8 cellular contexts compared by ENCODE assay signal in genomic region chr4:24988776-24989175, GRCh38. TPM values are rescaled to one million over a fixed set of nuclear protein-coding genes. Genes with fewer than 3 reads are reported as not detected.
DNase-seq lines count a peak whose midpoint lies in the region; ATAC-seq and TF ChIP-seq lines count a peak whose summit lies in the region.

No MANE protein-coding gene starts in this region.

- intact Hi-C loops in heart left ventricle (cut with DNase I), result loop anchor here in 4 of 10 donors (5.0 to 10.0 kb wide), 5 partner anchors 54 to 504 kb away; partner anchors contain the start of gene DHX15 (in 1 of the 4)

- peak; percentile 30 for DNase-seq in H4 (ENCODE audit: low spot score)
- peak; percentile 85 for DNase-seq in SK-MEL-5 (ENCODE audit: low read depth, low spot score)
- DNase-seq in heart left ventricle, result no peak
- no peak for DNase-seq in effector memory CD4-positive, alpha-beta T cell

- peak in 3 of 4 donors; percentile 35 to 68 (median 44) for ATAC-seq in heart left ventricle
- no peak for ATAC-seq in GM21529 (IDR thresholded peaks at IDR 0.05; ENCODE audit: unreplicated experiment)
- no peak for ATAC-seq in GM18502 (IDR thresholded peaks at IDR 0.05; ENCODE audit: poor library complexity, unreplicated experiment)
- ATAC-seq in HG02759 (IDR thresholded peaks at IDR 0.05; ENCODE audit: unreplicated experiment), result no peak

- no peak for TF ChIP-seq POLR2A in heart left ventricle (IDR thresholded peaks at IDR 0.05)

- no peak overlapping the region for H3K27ac ChIP-seq in 22Rv1
- H3K27ac ChIP-seq in heart left ventricle, result no peak overlapping the region
- no peak overlapping the region for H3K27ac ChIP-seq in effector memory CD4-positive, alpha-beta T cell (ENCODE audit: insufficient read depth, low read length, poor library complexity, severe bottlenecking)

- WGBS in heart left ventricle, 4 donors, result 67 to 82% (median 75%) methylated on average over 1 of the region's 1 CpG

- H3K9me3 ChIP-seq in heart left ventricle, result peaks cover 0 to 13% (median 2%) of the 10 kb centered on the region in 12 donors
- no peaks in the 10 kb centered on the region for H3K9me3 ChIP-seq in effector memory CD4-positive, alpha-beta T cell (ENCODE audit: control insufficient read depth, low read length)

- H3K27me3 ChIP-seq in heart left ventricle, result no peaks in the 10 kb centered on the region
- no peaks in the 10 kb centered on the region for H3K27me3 ChIP-seq in effector memory CD4-positive, alpha-beta T cell (replicated peaks; ENCODE audit: control insufficient read depth, insufficient read depth, low read length, poor library complexity, severe bottlenecking)

- in situ Hi-C loops in SK-MEL-5 (cut with HindIII; ENCODE audit: low pct_unique_long_range_greater_than_20kb, low sequenced_read_pairs), result no loop called here

- H3K4me3 ChIP-seq in heart left ventricle, result no peak overlapping the region
- H3K4me3 ChIP-seq in effector memory CD4-positive, alpha-beta T cell (ENCODE audit: insufficient read depth, low read depth, low read length, poor library complexity, severe bottlenecking), result no peak overlapping the region

- peak; percentile 59 for TF ChIP-seq CTCF in 22Rv1 (IDR thresholded peaks at IDR 0.05)
- peak; percentile 12 to 49 (median 33) for TF ChIP-seq CTCF in heart left ventricle (IDR thresholded peaks at IDR 0.05)

- H3K4me1 ChIP-seq in heart left ventricle, result peaks cover 0 to 24% (median 6%) of the 10 kb centered on the region in 12 donors
- H3K4me1 ChIP-seq in effector memory CD4-positive, alpha-beta T cell (ENCODE audit: control insufficient read depth, insufficient read depth, low read length, poor library complexity, severe bottlenecking), result no peaks in the 10 kb centered on the region

- H3K36me3 ChIP-seq in heart left ventricle, result no peaks in the 10 kb centered on the region
- H3K36me3 ChIP-seq in effector memory CD4-positive, alpha-beta T cell (ENCODE audit: control insufficient read depth, insufficient read depth, low read length), result no peaks in the 10 kb centered on the region

RNA-seq across cellular contexts. Expression of gene LGI2, which starts 42.0 kb away (rescaled TPM):
- total RNA-seq in H4 (2014; rRNA removed; shearing (Covaris generic)), result 0.04 and 0.12 TPM in 2 replicates
- total RNA-seq in SK-MEL-5 (2014; rRNA removed; shearing (Covaris generic)), result 0.03 and 0.05 TPM in 2 replicates
- 0.21 and 1.2 TPM in 2 replicates for polyA plus RNA-seq in SK-MEL-5 (2015; cell fraction: cytosol; rRNA removed)
- 0.90 TPM in 1 of 2 replicates, not detected in the other for polyA plus RNA-seq in SK-MEL-5 (2015; cell fraction: nucleus; rRNA removed)
- total RNA-seq in heart left ventricle, result 10 to 100 TPM in 1 of 9 donors, 1 to 10 TPM in 7, under 1 TPM in 1; 0.50 to 10.6 (median 2.7) TPM
- polyA plus RNA-seq in heart left ventricle, result 1 to 10 TPM in 1 of 2 donors, under 1 TPM in 1; 0.88 to 1.3 TPM

Comparison
In these comparisons a context has a peak if more than half of its experiments do, and no peak if none do; other contexts are left out.
1. DNase-seq: peak in H4 (single experiment) and SK-MEL-5 (single experiment); none in heart left ventricle (0 of 5) and effector memory CD4-positive, alpha-beta T cell (0 of 3).
2. ATAC-seq: peak in heart left ventricle (3 of 4); none in GM21529 (single experiment), GM18502 (single experiment) and HG02759 (single experiment).